9 cellular contexts compared by ENCODE assay signal in the genomic region with DNA sequence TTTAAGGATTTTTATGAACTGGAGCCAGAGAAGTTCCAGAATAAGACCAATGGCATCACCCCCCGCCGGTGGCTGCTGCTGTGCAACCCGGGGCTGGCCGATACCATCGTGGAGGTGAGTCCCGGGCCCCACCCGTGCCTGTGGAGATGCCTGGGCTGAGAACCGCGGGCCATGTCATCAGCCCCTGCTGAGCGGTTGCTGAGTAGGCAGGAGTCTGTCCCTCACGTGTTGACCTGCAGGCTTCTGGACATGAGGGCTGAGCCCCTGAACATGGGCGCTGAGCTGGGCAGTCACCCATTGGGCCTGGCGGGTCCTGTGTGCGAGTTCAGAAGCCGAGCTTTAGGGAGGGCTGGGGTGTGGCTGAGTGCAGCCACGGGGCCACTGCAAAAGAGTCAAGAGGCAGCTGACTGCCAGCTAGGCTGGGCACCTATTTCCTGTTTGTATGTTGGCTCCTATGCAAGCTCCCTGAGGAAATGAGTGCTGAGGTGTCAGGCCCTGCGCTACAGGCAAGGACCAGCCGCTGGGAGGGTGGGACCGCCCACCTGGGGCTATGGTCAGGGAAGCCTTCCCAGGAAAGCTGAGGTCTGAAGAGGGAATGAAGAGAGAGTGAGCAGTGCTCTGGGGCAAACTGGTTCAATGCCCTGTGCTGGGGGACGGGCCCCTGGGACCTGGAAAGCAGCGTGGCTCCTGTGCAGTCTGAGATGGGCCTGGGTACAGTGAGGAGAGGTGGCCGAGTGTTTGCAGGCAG. TPM values are rescaled to one million over a fixed set of nuclear protein-coding genes. Genes with fewer than 3 reads are reported as not detected.
DNase-seq lines count a peak whose midpoint lies in the region; ATAC-seq and TF ChIP-seq lines count a peak whose summit lies in the region.
"Had no signal": no experiment of that assay in that cellular context is flagged by ENCODE, and none has a peak within 500 bp of the region (broad histone marks: within the 10 kb centered on the region; RNA-seq: fewer than 3 reads in every experiment).

No MANE protein-coding gene starts in this region.

- no peak overlapping the region for H3K4me3 ChIP-seq in BE2C (ENCODE audit: low read depth, low read length)
- H3K4me3 ChIP-seq in RWPE2 (ENCODE audit: severe bottlenecking): no peak overlapping the region
- H3K4me3 ChIP-seq in right lobe of liver: no peak overlapping the region
- no peak overlapping the region for H3K4me3 ChIP-seq in mesendoderm (ENCODE audit: low read length)

- H3K4me2 ChIP-seq in mesendoderm (ENCODE audit: low read length): no peak overlapping the region

- no peak overlapping the region for H3K9ac ChIP-seq in mesendoderm (ENCODE audit: low read length)

- no peak overlapping the region for H3K23ac ChIP-seq in mesendoderm (ENCODE audit: low read length)

- no peak overlapping the region for H3K27ac ChIP-seq in RWPE2 (ENCODE audit: poor library complexity, severe bottlenecking)
- H3K27ac ChIP-seq in right lobe of liver: no peak overlapping the region
- no peak overlapping the region for H3K27ac ChIP-seq in mesendoderm (ENCODE audit: low read depth, low read length)

- no peak overlapping the region for H4K5ac ChIP-seq in mesendoderm (ENCODE audit: low read length)

- H3K4me1 ChIP-seq in BE2C (peaks cover 6% of the 10 kb centered on the region), RWPE2 (ENCODE audit: insufficient read depth, poor library complexity, severe bottlenecking) (no peaks in the 10 kb centered on the region), right lobe of liver (no peaks in the 10 kb centered on the region), mesendoderm (ENCODE audit: control insufficient read depth, low read depth, low read length) (no peaks in the 10 kb centered on the region)

- H3K79me1 ChIP-seq in mesendoderm (ENCODE audit: low read length): no peaks in the 10 kb centered on the region

- H2BK15ac ChIP-seq in mesendoderm (replicated peaks; ENCODE audit: low read depth): no peak overlapping the region

- ATAC-seq in GM21576 (IDR thresholded peaks at IDR 0.05; ENCODE audit: unreplicated experiment) (peak; percentile 10), RWPE2 (ENCODE audit: low read depth) (no peak), right lobe of liver (no peak)

- no peak for TF ChIP-seq CTCF in BE2C (IDR thresholded peaks at IDR 0.05; ENCODE audit: low read depth, low read length)
- TF ChIP-seq CTCF in RWPE2 (IDR thresholded peaks at IDR 0.05; ENCODE audit: poor library complexity, severe bottlenecking): no peak
- TF ChIP-seq CTCF in right lobe of liver (IDR thresholded peaks at IDR 0.05): no peak

- H3K4ac ChIP-seq in mesendoderm (ENCODE audit: low read depth, low read length): no peak overlapping the region

- H4K8ac ChIP-seq in mesendoderm (ENCODE audit: low read depth, low read length): no peak overlapping the region

- DNase-seq in BE2C (peak; percentile 11), RWPE2 (ENCODE audit: low spot score) (peak; percentile 61), right lobe of liver (peak; percentile 24 to 42 (median 37)), ACHN (no peak), Ammon's horn (ENCODE audit: low spot score) (no peak), DMS114 treated with DMSO at 0.1 percent for 48 hours (lab: John Stamatoyannopoulos, UW; ENCODE audit: unreplicated experiment) (no peak), mesendoderm (no peak)
- DNase-seq: DMS 273 treated with DMSO at 0.1 percent for 48 hours had no signal

- H2AK5ac ChIP-seq in mesendoderm (ENCODE audit: low read length): no peak overlapping the region

- 92% methylated on average over 2 of the region's 22 CpGs for WGBS in right lobe of liver (ENCODE audit: insufficient coverage, low coverage, low lambda C conversion rate, missing lambda C conversion rate)
- WGBS in mesendoderm (ENCODE audit: extremely low coverage, insufficient coverage, low lambda C conversion rate): no CpG with 5 or more reads among the region's 22 CpGs

- H2BK5ac ChIP-seq in mesendoderm (ENCODE audit: low read length): no peak overlapping the region

- H3K79me2 ChIP-seq in mesendoderm (ENCODE audit: control insufficient read depth, insufficient read depth, low read length): no peaks in the 10 kb centered on the region

- H2BK120ac ChIP-seq in mesendoderm (ENCODE audit: low read depth, low read length): no peak overlapping the region

- no peaks in the 10 kb centered on the region for H3K9me3 ChIP-seq in BE2C
- H3K9me3 ChIP-seq in RWPE2 (ENCODE audit: severe bottlenecking): no peaks in the 10 kb centered on the region
- H3K9me3 ChIP-seq in right lobe of liver: no peaks in the 10 kb centered on the region

- H3K56ac ChIP-seq in mesendoderm (ENCODE audit: low read length): no peak overlapping the region

- H3K27me3 ChIP-seq in BE2C (no peaks in the 10 kb centered on the region), RWPE2 (ENCODE audit: insufficient read depth, poor library complexity, severe bottlenecking) (no peaks in the 10 kb centered on the region), right lobe of liver (no peaks in the 10 kb centered on the region), mesendoderm (ENCODE audit: insufficient read depth, low read length, poor library complexity) (no peaks in the 10 kb centered on the region)

- intact Hi-C loops in right lobe of liver (cut with DNase I): no loop called here

- H3K36me3 ChIP-seq in BE2C: peaks cover 82% of the 10 kb centered on the region
- H3K36me3 ChIP-seq in RWPE2 (ENCODE audit: low read depth): peaks cover 93% of the 10 kb centered on the region
- H3K36me3 ChIP-seq in right lobe of liver: peaks cover 0 to 4% (median 0%) of the 10 kb centered on the region in 4 donors
- H3K36me3 ChIP-seq in mesendoderm (ENCODE audit: control insufficient read depth, insufficient read depth, low read length): peaks cover 13% of the 10 kb centered on the region

- in situ Hi-C loops in ACHN (cut with HindIII; ENCODE audit: low pct_ligation_motif_present, low pct_unique_long_range_greater_than_20kb, low sequenced_read_pairs): no loop called here

- TF ChIP-seq POLR2A in right lobe of liver (IDR thresholded peaks at IDR 0.05): no peak

- no peak overlapping the region for H3K18ac ChIP-seq in mesendoderm (ENCODE audit: low read length)

RNA-seq across cellular contexts. Expression of gene PYGB, which starts 34.3 kb away (rescaled TPM):
- polyA plus RNA-seq in BE2C (2012; ENCODE audit: insufficient read depth, insufficient read length, low read depth): 58.6 TPM
- 10 to 100 TPM in 3 of 6 experiments, 1 to 10 TPM in 3; 6.6 to 27.4 (median 13.2) TPM for total RNA-seq in right lobe of liver
- 24.7 TPM for polyA plus RNA-seq in mesendoderm (2013, experiment 1 of 2)
- polyA plus RNA-seq in mesendoderm (2013, experiment 2 of 2): 24.4 TPM

Comparison
In these comparisons a context has a peak if more than half of its experiments do, and no peak if none do; other contexts are left out.
1. DNase-seq: peak in BE2C (single experiment), RWPE2 (single experiment) and right lobe of liver (3 of 3); none in ACHN (single experiment), Ammon's horn (single experiment), DMS114 treated with DMSO at 0.1 percent for 48 hours (single experiment) and mesendoderm (single experiment).